8 cellular contexts compared by ENCODE assay signal in the genomic region with DNA sequence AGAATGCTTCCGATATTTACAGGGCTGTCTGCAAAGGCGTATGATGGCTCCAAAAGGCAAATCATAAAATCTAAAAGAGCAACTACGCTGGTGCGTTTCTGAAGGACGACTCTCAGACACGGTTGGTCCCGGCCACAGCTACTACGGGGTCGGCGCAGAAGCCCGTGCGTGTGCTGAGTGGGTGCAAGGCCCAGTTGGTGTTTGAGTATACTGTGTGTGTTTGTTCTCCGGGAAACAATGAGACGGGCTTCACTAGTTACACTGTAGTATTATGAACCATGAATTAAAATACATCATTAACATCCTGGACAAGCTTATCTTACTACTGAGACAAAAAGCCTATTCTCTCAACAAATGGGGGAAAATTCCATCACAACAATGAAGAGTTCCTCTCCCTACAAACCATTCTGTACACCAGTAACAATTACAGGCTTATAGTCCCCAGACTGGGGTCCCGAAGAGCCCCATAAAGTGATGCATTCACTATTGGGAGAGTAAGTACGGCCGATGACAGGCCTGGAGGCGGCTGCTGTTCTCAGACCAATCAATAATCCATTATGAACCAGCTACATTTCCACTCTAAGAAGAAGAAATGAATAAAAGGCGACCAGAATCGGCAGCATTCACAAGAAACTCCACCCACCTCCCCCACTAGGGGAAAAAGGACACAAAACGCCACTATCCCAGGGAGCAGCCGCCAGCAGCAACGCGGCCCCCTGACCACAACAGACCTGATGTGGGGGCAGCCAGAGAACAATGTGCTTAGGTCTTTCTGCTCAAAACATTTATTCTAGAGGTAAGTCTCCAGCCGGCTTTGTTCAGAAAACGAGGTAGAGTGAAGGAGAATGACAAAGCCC. TPM values are rescaled to one million over a fixed set of nuclear protein-coding genes. Genes with fewer than 3 reads are reported as not detected.
DNase-seq lines count a peak whose midpoint lies in the region; ATAC-seq, FAIRE-seq and TF ChIP-seq lines count a peak whose summit lies in the region.

No MANE protein-coding gene starts in this region.

- H3K27ac ChIP-seq in heart left ventricle, result peak overlapping the region; percentile 29 to 86 (median 76)
- peak overlapping the region; percentile 93 for H3K27ac ChIP-seq in psoas muscle

- CTCF ChIA-PET in BJ (lab: Yijun Ruan, JAX), result interaction anchor here (1.1 to 1.5 kb wide), 5 partner anchors 19 to 168 kb away, joined by 3 to 7 read pairs (median 4); no protein-coding TSS in a partner anchor

- H3K36me3 ChIP-seq in BJ (ENCODE audit: control insufficient read depth, insufficient read depth, low read length) (no peaks in the 10 kb centered on the region), heart left ventricle (no peaks in the 10 kb centered on the region), psoas muscle (ENCODE audit: insufficient read depth in 1 of 2, low read depth in 1 of 2) (no peaks in the 10 kb centered on the region)

- TF ChIP-seq CTCF in BJ (IDR thresholded peaks at IDR 0.05; ENCODE audit: insufficient read depth, low read depth, low read length) (no peak), heart left ventricle (IDR thresholded peaks at IDR 0.05) (no peak), psoas muscle (IDR thresholded peaks at IDR 0.05) (no peak)

- no peak for FAIRE-seq in H54 (lab: Jason Lieb, UNC)

- H3K4me1 Mint-ChIP-seq in activated T-cell treated with anti-CD3 and anti-CD28 coated beads, Interleukin-2, amount 50 U/mL, for 72 hours (ENCODE audit: low read depth), result peaks cover 40% of the 10 kb centered on the region

- H3K9me3 ChIP-seq in heart left ventricle (no peaks in the 10 kb centered on the region), psoas muscle (no peaks in the 10 kb centered on the region)

- POLR2A ChIA-PET in BJ (lab: Charles Lee), result interaction anchor here (0.7 kb wide), 2 partner anchors 11 to 22 kb away, joined by 3 read pairs; no protein-coding TSS in a partner anchor

- H3K4me3 ChIP-seq in BJ (ENCODE audit: low read depth, low read length), result peak overlapping the region; percentile 43
- H3K4me3 ChIP-seq in heart left ventricle, result peak overlapping the region; percentile 12 to 73 (median 59)
- peak overlapping the region; percentile 73 for H3K4me3 ChIP-seq in psoas muscle

- no peaks in the 10 kb centered on the region for H3K27me3 Mint-ChIP-seq in activated T-cell treated with anti-CD3 and anti-CD28 coated beads, Interleukin-2, amount 50 U/mL, for 72 hours (ENCODE audit: low read depth)

- peaks cover 0 to 75% (median 43%) of the 10 kb centered on the region in 12 donors for H3K4me1 ChIP-seq in heart left ventricle
- peaks cover 68% of the 10 kb centered on the region for H3K4me1 ChIP-seq in psoas muscle

- 37 to 38% (median 37%) methylated on average over 26 of the region's 26 CpGs for WGBS in heart left ventricle, 4 donors
- 13 to 18% (median 14%) methylated on average over 26 of the region's 26 CpGs for WGBS in psoas muscle, 3 donors

- ATAC-seq in HG02759 (IDR thresholded peaks at IDR 0.05; ENCODE audit: unreplicated experiment) (peak; percentile 33), heart left ventricle (peak; percentile 27 to 70 (median 61)), psoas muscle (peak; percentile 57 to 75 (median 71))
- ATAC-seq in activated T-cell treated with anti-CD3 and anti-CD28 coated beads, Interleukin-2, amount 50 U/mL, for 72 hours (replicated peaks in 1 of 2), result peak; percentile 54 to 59

- H3K27ac Mint-ChIP-seq in activated T-cell treated with anti-CD3 and anti-CD28 coated beads, Interleukin-2, amount 50 U/mL, for 72 hours, result no peak overlapping the region

- DNase-seq in BJ (ENCODE audit: low read depth) (no peak), heart left ventricle (peak in 3 of 5 donors; percentile 6 to 32 (median 12)), psoas muscle (no peak), H54 (ENCODE audit: insufficient read length, low spot score) (no peak), SHP77 treated with DMSO at 0.1 percent for 48 hours (lab: John Stamatoyannopoulos, UW) (no peak), DMS79 (lab: John Stamatoyannopoulos, UW) (no peak)
- no peak for DNase-seq in activated T-cell treated with anti-CD3 and anti-CD28 coated beads, Interleukin-2, amount 50 U/mL, for 72 hours

- no peak for TF ChIP-seq POLR2A in heart left ventricle (IDR thresholded peaks at IDR 0.05)
- no peak for TF ChIP-seq POLR2A in H54 (IDR thresholded peaks at IDR 0.05; ENCODE audit: low read depth, low read length)

- H3K9me3 Mint-ChIP-seq in activated T-cell treated with anti-CD3 and anti-CD28 coated beads, Interleukin-2, amount 50 U/mL, for 72 hours, result no peaks in the 10 kb centered on the region

- peak overlapping the region; percentile 85 to 92 for H3K4me3 Mint-ChIP-seq in activated T-cell treated with anti-CD3 and anti-CD28 coated beads, Interleukin-2, amount 50 U/mL, for 72 hours

- intact Hi-C loops in heart left ventricle (cut with DNase I), result loop anchor here in 6 of 10 donors (2.0 to 5.0 kb wide), 4 partner anchors 36 to 43 kb away; a partner anchor contains a TSS
- intact Hi-C loops in psoas muscle (cut with DNase I), result loop anchor here in 1 of 2 donors (1.0 to 2.0 kb wide), 2 partner anchors 39 to 43 kb away; no protein-coding TSS in a partner anchor

- no peaks in the 10 kb centered on the region for H3K27me3 ChIP-seq in BJ (ENCODE audit: control insufficient read depth, insufficient read depth, low read length)
- no peaks in the 10 kb centered on the region for H3K27me3 ChIP-seq in heart left ventricle
- no peaks in the 10 kb centered on the region for H3K27me3 ChIP-seq in psoas muscle (ENCODE audit: insufficient read depth in 3 of 3, low read length in 2 of 3)

- H3K36me3 Mint-ChIP-seq in activated T-cell treated with anti-CD3 and anti-CD28 coated beads, Interleukin-2, amount 50 U/mL, for 72 hours (ENCODE audit: insufficient read depth in 2 of 2), result no peaks in the 10 kb centered on the region

RNA-seq across cellular contexts. Expression of a gene that starts 43.3 kb away (rescaled TPM):
- 11.3 and 11.6 TPM in 2 replicates for polyA plus RNA-seq in BJ (2011; rRNA removed)
- polyA minus RNA-seq in BJ (2011; rRNA and poly(A)+ RNA removed), result 24.2 and 27.9 TPM in 2 replicates
- total RNA-seq in activated T-cell treated with anti-CD3 and anti-CD28 coated beads, Interleukin-2, amount 50 U/mL, for 72 hours, result 10 to 100 TPM; 13.2 to 13.9 TPM
- 10 to 100 TPM; 10.1 to 24.8 (median 14.6) TPM for total RNA-seq in heart left ventricle
- 1 to 10 TPM; 4.8 to 4.9 TPM for polyA plus RNA-seq in heart left ventricle
- 10 to 100 TPM in 3 of 4 donors, 1 to 10 TPM in 1; 9.6 to 20.6 (median 17.2) TPM for total RNA-seq in psoas muscle
- polyA plus RNA-seq in psoas muscle, result 1 to 10 TPM; 2.4 to 8.1 (median 2.7) TPM

Comparison
In these comparisons a context has a peak if more than half of its experiments do, and no peak if none do; other contexts are left out.
1. DNase-seq: peak in heart left ventricle (3 of 5); none in BJ (single experiment), activated T-cell treated with anti-CD3 and anti-CD28 coated beads, Interleukin-2, amount 50 U/mL, for 72 hours (0 of 2), psoas muscle (0 of 2), H54 (single experiment), SHP77 treated with DMSO at 0.1 percent for 48 hours (single experiment) and DMS79 (single experiment).
2. Peak in every context shown above with its lines, with median percentiles within 50 percentile points of each other: H3K4me3 ChIP-seq and ATAC-seq.